In the genomic region with DNA sequence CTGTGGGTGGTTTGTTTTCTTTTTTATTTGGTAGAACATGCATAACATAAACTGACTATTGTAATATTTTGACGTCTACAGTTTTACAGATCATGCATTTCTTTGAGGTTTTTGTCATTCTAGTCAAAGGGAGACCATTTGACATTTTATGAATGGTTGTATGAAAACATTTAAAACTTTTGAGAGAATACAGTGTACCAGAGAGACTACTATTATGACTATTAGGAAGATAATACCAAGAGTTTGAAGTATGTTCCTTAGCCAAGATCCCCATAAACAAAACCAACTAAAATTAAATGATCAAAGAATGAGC, we compare ENCODE assay signal across 22 cellular contexts. TPM values are rescaled to one million over a fixed set of nuclear protein-coding genes. Genes with fewer than 3 reads are reported as not detected.
A peak's percentile ranks its signal among the peaks of the same experiment; 100 is the strongest.
DNase-seq lines count a peak whose midpoint lies in the region; ATAC-seq, FAIRE-seq and TF ChIP-seq lines count a peak whose summit lies in the region.
"Had no signal": no experiment of that assay in that cellular context is flagged by ENCODE, and none has a peak within 500 bp of the region (broad histone marks: within the 10 kb centered on the region; RNA-seq: fewer than 3 reads in every experiment).

No MANE protein-coding gene starts in this region.

- TF ChIP-seq EP300 in HepG2 (IDR thresholded peaks at IDR 0.05; ENCODE audit: low read depth in 2 of 2, low read length in 2 of 2) (no peak), HepG2 (CRISPR knock-in tag; IDR thresholded peaks at IDR 0.05; ENCODE audit: borderline replicate concordance) (no peak)

- TF ChIP-seq RAD21 in HepG2 (CRISPR knock-in tag; IDR thresholded peaks at IDR 0.05), result no peak

- H3K4me1 Mint-ChIP-seq in activated CD4-positive, alpha-beta T cell treated with anti-CD3 and anti-CD28 coated beads for 36 hours, result peaks cover 15% of the 10 kb centered on the region
- H3K4me1 Mint-ChIP-seq in stimulated activated effector memory CD8-positive, alpha-beta T cell treated with anti-CD3 and anti-CD28 coated beads, Interleukin-12 subunit alpha, Interleukin-12 subunit beta, amount 100 ng/mL, for 72 hours, result peaks cover 16% of the 10 kb centered on the region
- peaks cover 10% of the 10 kb centered on the region for H3K4me1 Mint-ChIP-seq in activated CD4-positive, alpha-beta memory T cell treated with anti-CD3 and anti-CD28 coated beads, Interleukin-2, amount 10 ng/mL, durations not matched to agents 7 days and 5 days
- H3K4me1 Mint-ChIP-seq: B cell had no signal

- POLR2A ChIA-PET in activated CD4-positive, alpha-beta T cell treated with anti-CD3 and anti-CD28 coated beads for 36 hours (lab: Charles Lee), result no interaction called here
- POLR2A ChIA-PET in HepG2 (lab: Yijun Ruan, JAX), result no interaction called here
- POLR2A ChIA-PET in activated CD4-positive, alpha-beta memory T cell treated with anti-CD3 and anti-CD28 coated beads, Interleukin-2, amount 10 ng/mL, durations not matched to agents 7 days and 5 days (lab: Charles Lee), result no interaction called here

- TF ChIP-seq CTCF in right lobe of liver (IDR thresholded peaks at IDR 0.05), result no peak
- TF ChIP-seq CTCF in HepG2 (CRISPR knock-in tag; IDR thresholded peaks at IDR 0.05), result no peak

- H3K4me3 ChIP-seq in right lobe of liver, result no peak overlapping the region
- H3K4me3 ChIP-seq in HepG2 (replicated peaks in 1 of 3; ENCODE audit: insufficient read depth in 1 of 3, low read depth in 2 of 3, low read length in 3 of 3), result no peak overlapping the region
- H3K4me3 ChIP-seq: BLaER1, HAP-1 had no signal

- DNase-seq in activated CD4-positive, alpha-beta T cell treated with anti-CD3 and anti-CD28 coated beads for 36 hours, result no peak
- no peak for DNase-seq in activated CD4-positive, alpha-beta T cell treated with anti-CD3 and anti-CD28 coated beads for 1 hour
- no peak for DNase-seq in right lobe of liver
- DNase-seq in HepG2 (ENCODE audit: low spot score), result no peak
- DNase-seq in stimulated activated effector memory CD8-positive, alpha-beta T cell treated with anti-CD3 and anti-CD28 coated beads, Interleukin-12 subunit alpha, Interleukin-12 subunit beta, amount 100 ng/mL, for 72 hours (ENCODE audit: low spot score in 2 of 2), result no peak
- DNase-seq in activated CD4-positive, alpha-beta memory T cell treated with anti-CD3 and anti-CD28 coated beads, Interleukin-2, amount 10 ng/mL, durations not matched to agents 7 days and 5 days, result no peak
- DNase-seq: Caco-2; CD4-positive, CD25-positive, alpha-beta regulatory T cell; CD8-positive, alpha-beta T cell; DND-41; HFFc6 had no signal

- no peaks in the 10 kb centered on the region for H3K36me3 Mint-ChIP-seq in activated CD4-positive, alpha-beta T cell treated with anti-CD3 and anti-CD28 coated beads for 36 hours (ENCODE audit: low read depth)
- no peaks in the 10 kb centered on the region for H3K36me3 Mint-ChIP-seq in stimulated activated effector memory CD8-positive, alpha-beta T cell treated with anti-CD3 and anti-CD28 coated beads, Interleukin-12 subunit alpha, Interleukin-12 subunit beta, amount 100 ng/mL, for 72 hours
- peaks cover 2% of the 10 kb centered on the region for H3K36me3 Mint-ChIP-seq in activated CD4-positive, alpha-beta memory T cell treated with anti-CD3 and anti-CD28 coated beads, Interleukin-2, amount 10 ng/mL, durations not matched to agents 7 days and 5 days (ENCODE audit: low read depth)
- H3K36me3 Mint-ChIP-seq: CD4-positive, CD25-positive, alpha-beta regulatory T cell; CD8-positive, alpha-beta T cell had no signal

- H3K4me1 ChIP-seq in right lobe of liver (peaks cover 0 to 7% (median 2%) of the 10 kb centered on the region in 4 donors), HepG2 (ENCODE audit: insufficient read depth, low read length) (peaks cover 24% of the 10 kb centered on the region; the same call in 1 of the 2 replicates)
- H3K4me1 ChIP-seq: BLaER1, Caco-2 had no signal

- BruUV-seq in HepG2 (replicated peaks; lab: Mats Ljungman, UMichigan), result no TSS peak

- no peak overlapping the region for H2AFZ ChIP-seq in HepG2 (ENCODE audit: low read length)

- no peaks in the 10 kb centered on the region for H3K79me2 ChIP-seq in HepG2 (ENCODE audit: insufficient read depth, low read length)

- H3K9ac ChIP-seq in HepG2 (ENCODE audit: insufficient read depth, low read depth, low read length), result no peak overlapping the region
- H3K9ac ChIP-seq: BLaER1 had no signal

- H3K36me3 ChIP-seq in right lobe of liver (no peaks in the 10 kb centered on the region), HepG2 (replicated peaks in 1 of 2; ENCODE audit: control insufficient read depth in 1 of 2, insufficient read depth in 2 of 2, low read length in 2 of 2) (no peaks in the 10 kb centered on the region)
- H3K36me3 ChIP-seq: BLaER1, HAP-1 had no signal

- H4K20me1 ChIP-seq in HepG2 (ENCODE audit: insufficient read depth, low read length), result no peaks in the 10 kb centered on the region
- H4K20me1 ChIP-seq: BLaER1 had no signal

- no peak for TF ChIP-seq POLR2A in right lobe of liver (IDR thresholded peaks at IDR 0.05)
- no peak for TF ChIP-seq POLR2A in HepG2 (IDR thresholded peaks at IDR 0.05; ENCODE audit: insufficient read depth in 1 of 2, low read depth in 2 of 2, low read length in 2 of 2)

- H3K4me2 ChIP-seq in HepG2 (ENCODE audit: low read depth, low read length), result no peak overlapping the region
- H3K4me2 ChIP-seq: BLaER1 had no signal

- peak; percentile 26 for ATAC-seq in activated CD4-positive, alpha-beta T cell treated with anti-CD3 and anti-CD28 coated beads for 36 hours
- ATAC-seq in right lobe of liver (no peak), HepG2 (no peak), HG02763 (IDR thresholded peaks at IDR 0.05; ENCODE audit: unreplicated experiment) (no peak)
- ATAC-seq in stimulated activated effector memory CD8-positive, alpha-beta T cell treated with anti-CD3 and anti-CD28 coated beads, Interleukin-12 subunit alpha, Interleukin-12 subunit beta, amount 100 ng/mL, for 72 hours, result peak; percentile 77
- ATAC-seq: CD8-positive, alpha-beta T cell had no signal

- CTCF ChIA-PET in activated CD4-positive, alpha-beta T cell treated with anti-CD3 and anti-CD28 coated beads for 36 hours (lab: Charles Lee), result interaction anchor here (0.7 kb wide), 1 partner anchor 558 kb away, joined by 4 read pairs; no protein-coding TSS in a partner anchor
- CTCF ChIA-PET in HepG2 (lab: Yijun Ruan, JAX; ENCODE audit: low intra/inter-chr PET ratio, low total read pairs), result no interaction called here
- CTCF ChIA-PET in activated CD4-positive, alpha-beta memory T cell treated with anti-CD3 and anti-CD28 coated beads, Interleukin-2, amount 10 ng/mL, durations not matched to agents 7 days and 5 days (lab: Charles Lee), result no interaction called here

- intact Hi-C loops in activated CD4-positive, alpha-beta T cell treated with anti-CD3 and anti-CD28 coated beads for 36 hours (cut with DNase I, micrococcal nuclease), result no loop called here
- intact Hi-C loops in right lobe of liver (cut with DNase I) (no loop called here), HepG2 (cut with micrococcal nuclease; ENCODE audit: unreplicated experiment) (loop anchor here (5.0 to 10.0 kb wide), 2 partner anchors 34 to 557 kb away; no protein-coding TSS in a partner anchor)

- peaks cover 4% of the 10 kb centered on the region for H3K9me3 Mint-ChIP-seq in activated CD4-positive, alpha-beta T cell treated with anti-CD3 and anti-CD28 coated beads for 36 hours (ENCODE audit: low read depth)
- H3K9me3 Mint-ChIP-seq in stimulated activated effector memory CD8-positive, alpha-beta T cell treated with anti-CD3 and anti-CD28 coated beads, Interleukin-12 subunit alpha, Interleukin-12 subunit beta, amount 100 ng/mL, for 72 hours, result no peaks in the 10 kb centered on the region
- no peaks in the 10 kb centered on the region for H3K9me3 Mint-ChIP-seq in activated CD4-positive, alpha-beta memory T cell treated with anti-CD3 and anti-CD28 coated beads, Interleukin-2, amount 10 ng/mL, durations not matched to agents 7 days and 5 days
- H3K9me3 Mint-ChIP-seq: CD8-positive, alpha-beta T cell; HFFc6 had no signal

- WGBS in right lobe of liver (ENCODE audit: insufficient coverage, low coverage, low lambda C conversion rate, missing lambda C conversion rate), result 79% methylated on average over 1 of the region's 1 CpG
- WGBS in HepG2 (ENCODE audit: low lambda C conversion rate), result 28% methylated on average over 1 of the region's 1 CpG

- FAIRE-seq in HepG2 (lab: Jason Lieb, UNC) (no peak), endometrium (lab: Jason Lieb, UNC) (peak; percentile 65)
- FAIRE-seq: A204.1, G401.6, GM12892, H54 had no signal

- in situ Hi-C loops in HepG2 (cut with HindIII; ENCODE audit: extremely low pct_ligation_motif_present, low pct_unique_long_range_greater_than_20kb), result loop anchor here (10.0 kb wide), 2 partner anchors 457 to 537 kb away; no protein-coding TSS in a partner anchor

- no peaks in the 10 kb centered on the region for H3K9me3 ChIP-seq in right lobe of liver
- H3K9me3 ChIP-seq in HepG2 (ENCODE audit: low read length), result no peaks in the 10 kb centered on the region
- H3K9me3 ChIP-seq: HAP-1 had no signal

- H3K27me3 ChIP-seq in right lobe of liver (no peaks in the 10 kb centered on the region), HepG2 (ENCODE audit: control insufficient read depth in 1 of 2, insufficient read depth in 2 of 2, low read length in 2 of 2) (no peaks in the 10 kb centered on the region; a peak in 1 of 5 replicates)
- H3K27me3 ChIP-seq: BLaER1 had no signal

- H3K27ac ChIP-seq in right lobe of liver (peak overlapping the region in 2 of 3 donors; percentile 57 to 69), HepG2 (ENCODE audit: extremely low read length, insufficient read depth, low read length) (no peak overlapping the region)
- H3K27ac ChIP-seq: 22Rv1, BLaER1, C4-2B had no signal

- H3K27ac Mint-ChIP-seq in activated CD4-positive, alpha-beta T cell treated with anti-CD3 and anti-CD28 coated beads for 36 hours, result no peak overlapping the region
- no peak overlapping the region for H3K27ac Mint-ChIP-seq in stimulated activated effector memory CD8-positive, alpha-beta T cell treated with anti-CD3 and anti-CD28 coated beads, Interleukin-12 subunit alpha, Interleukin-12 subunit beta, amount 100 ng/mL, for 72 hours
- H3K27ac Mint-ChIP-seq in activated CD4-positive, alpha-beta memory T cell treated with anti-CD3 and anti-CD28 coated beads, Interleukin-2, amount 10 ng/mL, durations not matched to agents 7 days and 5 days, result no peak overlapping the region
- H3K27ac Mint-ChIP-seq: B cell; CD4-positive, CD25-positive, alpha-beta regulatory T cell; CD8-positive, alpha-beta T cell; HFFc6 had no signal

- H3K4me3 Mint-ChIP-seq in activated CD4-positive, alpha-beta T cell treated with anti-CD3 and anti-CD28 coated beads for 36 hours, result no peak overlapping the region
- H3K4me3 Mint-ChIP-seq in stimulated activated effector memory CD8-positive, alpha-beta T cell treated with anti-CD3 and anti-CD28 coated beads, Interleukin-12 subunit alpha, Interleukin-12 subunit beta, amount 100 ng/mL, for 72 hours, result no peak overlapping the region
- H3K4me3 Mint-ChIP-seq in activated CD4-positive, alpha-beta memory T cell treated with anti-CD3 and anti-CD28 coated beads, Interleukin-2, amount 10 ng/mL, durations not matched to agents 7 days and 5 days, result no peak overlapping the region
- H3K4me3 Mint-ChIP-seq: B cell; CD4-positive, CD25-positive, alpha-beta regulatory T cell; CD8-positive, alpha-beta T cell; HFFc6 had no signal

- H3K27me3 Mint-ChIP-seq in activated CD4-positive, alpha-beta T cell treated with anti-CD3 and anti-CD28 coated beads for 36 hours, result no peaks in the 10 kb centered on the region
- peaks cover 11% of the 10 kb centered on the region for H3K27me3 Mint-ChIP-seq in activated CD4-positive, alpha-beta memory T cell treated with anti-CD3 and anti-CD28 coated beads, Interleukin-2, amount 10 ng/mL, durations not matched to agents 7 days and 5 days

RNA-seq across cellular contexts. Expression of gene RHOU, which starts 37.3 kb away (rescaled TPM):
- total RNA-seq in activated CD4-positive, alpha-beta T cell treated with anti-CD3 and anti-CD28 coated beads for 36 hours, result 1 to 10 TPM; 1.2 TPM
- total RNA-seq in right lobe of liver (10 to 100 TPM; 16.6 to 22.2 (median 19.6) TPM), HepG2 (2016; rRNA removed; fragmentation: Illumina TruSeq; extraction: Trizol) (18.5 and 23.6 TPM in 2 replicates)
- total RNA-seq in HepG2 (2016; cell fraction: cytosol; rRNA removed; fragmentation: Illumina TruSeq; extraction: Trizol; ENCODE audit: low read depth), result 3.3 and 4.3 TPM in 2 replicates
- total RNA-seq in HepG2 (2016; cell fraction: insoluble cytoplasmic fraction; rRNA removed; fragmentation: Illumina TruSeq; extraction: Trizol), result 19.1 and 24.0 TPM in 2 replicates
- 14.7 and 15.0 TPM in 2 replicates for total RNA-seq in HepG2 (2016; cell fraction: membrane; rRNA removed; fragmentation: Illumina TruSeq; extraction: Trizol)
- total RNA-seq in HepG2 (2016; cell fraction: nucleus; rRNA removed; fragmentation: Illumina TruSeq; extraction: Trizol), result 12.1 and 12.4 TPM in 2 replicates
- 11.9 and 14.7 TPM in 2 replicates for polyA plus RNA-seq in HepG2 (2011; rRNA removed)
- polyA plus RNA-seq in HepG2 (2011; cell fraction: cytosol; rRNA removed), result 8.3 and 12.2 TPM in 2 replicates
- 6.9 and 11.2 TPM in 2 replicates for polyA plus RNA-seq in HepG2 (2011; cell fraction: nucleus; rRNA removed)
- 22.4 and 26.2 TPM in 2 replicates for polyA plus RNA-seq in HepG2 (2012)
- 2.4 and 3.1 TPM in 2 replicates for polyA plus RNA-seq in HepG2 (2016; cell fraction: cytosol; fragmentation: Illumina TruSeq; extraction: Trizol; ENCODE audit: low read depth)
- 29.9 and 30.8 TPM in 2 replicates for polyA plus RNA-seq in HepG2 (2016; cell fraction: insoluble cytoplasmic fraction; fragmentation: Illumina TruSeq; extraction: Trizol; ENCODE audit: low read depth)
- 9.4 and 10.5 TPM in 2 replicates for polyA plus RNA-seq in HepG2 (2016; cell fraction: membrane; fragmentation: Illumina TruSeq; extraction: Trizol; ENCODE audit: low read depth)
- 22.5 and 23.1 TPM in 2 replicates for polyA plus RNA-seq in HepG2 (2016; cell fraction: nucleus; fragmentation: Illumina TruSeq; extraction: Trizol; ENCODE audit: insufficient read depth, low read depth)
- 2.0 and 14.2 TPM in 2 replicates for polyA minus RNA-seq in HepG2 (2011; rRNA and poly(A)+ RNA removed; ENCODE audit: low replicate concordance)
- 15.8 and 19.7 TPM in 2 replicates for polyA minus RNA-seq in HepG2 (2011; cell fraction: cytosol; rRNA and poly(A)+ RNA removed)
- polyA minus RNA-seq in HepG2 (2011; cell fraction: nucleus; rRNA and poly(A)+ RNA removed), result 5.9 and 12.1 TPM in 2 replicates
- total RNA-seq in activated CD4-positive, alpha-beta memory T cell treated with anti-CD3 and anti-CD28 coated beads, Interleukin-2, amount 10 ng/mL, durations not matched to agents 7 days and 5 days, result 1 to 10 TPM; 4.5 TPM
- total RNA-seq: B cell had no signal

Comparison
In these comparisons a context has a peak if more than half of its experiments do, and no peak if none do; other contexts are left out.
1. ATAC-seq: peak in activated CD4-positive, alpha-beta T cell treated with anti-CD3 and anti-CD28 coated beads for 36 hours (single experiment) and stimulated activated effector memory CD8-positive, alpha-beta T cell treated with anti-CD3 and anti-CD28 coated beads, Interleukin-12 subunit alpha, Interleukin-12 subunit beta, amount 100 ng/mL, for 72 hours (single experiment); none in right lobe of liver (0 of 4), HepG2 (single experiment) and HG02763 (single experiment).